1 cellular context compared by ENCODE assay signal in the genomic region with DNA sequence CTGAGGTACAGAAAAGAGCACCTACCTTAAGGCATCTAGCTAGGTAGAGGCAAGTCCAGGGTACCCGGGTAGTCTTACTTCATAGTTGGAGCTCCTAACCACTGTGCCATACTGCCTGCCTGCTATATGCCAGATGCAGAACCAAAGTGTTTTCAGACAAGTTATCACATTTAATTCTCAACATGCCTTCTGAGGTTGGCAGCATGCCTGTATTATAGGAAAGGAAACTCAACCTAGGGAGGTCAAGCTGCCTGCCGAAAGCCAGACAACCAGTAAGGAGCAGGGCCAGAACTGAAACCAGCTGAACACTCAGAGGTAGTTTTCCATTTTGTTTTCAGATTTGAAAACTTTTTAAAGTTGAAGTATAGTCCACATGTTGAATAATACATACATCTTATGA.
TF ChIP-seq lines count a peak whose summit lies in the region.

No MANE protein-coding gene starts in this region.

TF ChIP-seq in WTC11, 78 proteins besides CTCF, POLR2A, EP300 and RAD21 (continued from another document):
- TF ChIP-seq, protein P1, sequence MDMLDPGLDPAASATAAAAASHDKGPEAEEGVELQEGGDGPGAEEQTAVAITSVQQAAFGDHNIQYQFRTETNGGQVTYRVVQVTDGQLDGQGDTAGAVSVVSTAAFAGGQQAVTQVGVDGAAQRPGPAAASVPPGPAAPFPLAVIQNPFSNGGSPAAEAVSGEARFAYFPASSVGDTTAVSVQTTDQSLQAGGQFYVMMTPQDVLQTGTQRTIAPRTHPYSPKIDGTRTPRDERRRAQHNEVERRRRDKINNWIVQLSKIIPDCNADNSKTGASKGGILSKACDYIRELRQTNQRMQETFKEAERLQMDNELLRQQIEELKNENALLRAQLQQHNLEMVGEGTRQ (CRISPR knock-in tag; IDR thresholded peaks at IDR 0.05): no peak
- TF ChIP-seq, protein P2, sequence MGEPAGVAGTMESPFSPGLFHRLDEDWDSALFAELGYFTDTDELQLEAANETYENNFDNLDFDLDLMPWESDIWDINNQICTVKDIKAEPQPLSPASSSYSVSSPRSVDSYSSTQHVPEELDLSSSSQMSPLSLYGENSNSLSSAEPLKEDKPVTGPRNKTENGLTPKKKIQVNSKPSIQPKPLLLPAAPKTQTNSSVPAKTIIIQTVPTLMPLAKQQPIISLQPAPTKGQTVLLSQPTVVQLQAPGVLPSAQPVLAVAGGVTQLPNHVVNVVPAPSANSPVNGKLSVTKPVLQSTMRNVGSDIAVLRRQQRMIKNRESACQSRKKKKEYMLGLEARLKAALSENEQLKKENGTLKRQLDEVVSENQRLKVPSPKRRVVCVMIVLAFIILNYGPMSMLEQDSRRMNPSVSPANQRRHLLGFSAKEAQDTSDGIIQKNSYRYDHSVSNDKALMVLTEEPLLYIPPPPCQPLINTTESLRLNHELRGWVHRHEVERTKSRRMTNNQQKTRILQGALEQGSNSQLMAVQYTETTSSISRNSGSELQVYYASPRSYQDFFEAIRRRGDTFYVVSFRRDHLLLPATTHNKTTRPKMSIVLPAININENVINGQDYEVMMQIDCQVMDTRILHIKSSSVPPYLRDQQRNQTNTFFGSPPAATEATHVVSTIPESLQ (CRISPR knock-in tag; IDR thresholded peaks at IDR 0.05): no peak
- no peak for TF ChIP-seq RORB (CRISPR knock-in tag; IDR thresholded peaks at IDR 0.05)
